Comparison of ENCODE assay signal across 8 cellular contexts in genomic region chr9:3507395-3508077, GRCh38.
DNase-seq lines count a peak whose midpoint lies in the region; ATAC-seq lines count a peak whose summit lies in the region.

No MANE protein-coding gene starts in this region.

- ATAC-seq in GM18517 (IDR thresholded peaks at IDR 0.05; ENCODE audit: unreplicated experiment): peak; percentile 69
- peak; percentile 57 for ATAC-seq in GM21825 (IDR thresholded peaks at IDR 0.05; ENCODE audit: unreplicated experiment)

- DNase-seq in NAMALWA (ENCODE audit: low spot score) (peak; percentile 72), medulla oblongata (ENCODE audit: extremely low spot score) (peak; percentile 63), NCI-H345 treated with DMSO at 0.1 percent for 48 hours (lab: John Stamatoyannopoulos, UW; ENCODE audit: unreplicated experiment) (no peak), GM03348 (ENCODE audit: low spot score) (no peak), GM19240 (ENCODE audit: insufficient read length, low spot score) (no peak), T-helper 1 cell (no peak)

Comparison
In these comparisons a context has a peak if more than half of its experiments do, and no peak if none do; other contexts are left out.
1. DNase-seq: peak in NAMALWA (single experiment) and medulla oblongata (single experiment); none in NCI-H345 treated with DMSO at 0.1 percent for 48 hours (single experiment), GM03348 (single experiment), GM19240 (single experiment) and T-helper 1 cell (0 of 5).